Comparison of ENCODE assay signal across 1 cellular context in genomic region chr6:63516186-63516944, GRCh38.
TF ChIP-seq lines count a peak whose summit lies in the region.

No MANE protein-coding gene starts in this region.

TF ChIP-seq in HepG2, 621 proteins besides CTCF, POLR2A, EP300 and RAD21 (continued from another document and continues in another):
- TF ChIP-seq ZFP91 (CRISPR knock-in tag; IDR thresholded peaks at IDR 0.05; ENCODE audit: borderline replicate concordance) (no peak), MLLT10 (CRISPR knock-in tag; IDR thresholded peaks at IDR 0.05) (peak; percentile 68; the same call in 1 of the 2 replicates), ZFP36L1 (CRISPR knock-in tag; IDR thresholded peaks at IDR 0.05) (no peak), ZFP82 (CRISPR knock-in tag; IDR thresholded peaks at IDR 0.05; ENCODE audit: borderline replicate concordance) (0 out of 2 replicates have a peak, but pooled peaks have one; percentile 33), ZNF513 (CRISPR knock-in tag; conservative IDR thresholded peaks at IDR 0.05) (0 out of 2 replicates have a peak, but pooled peaks have one; percentile 31), SRF (IDR thresholded peaks at IDR 0.05; ENCODE audit: low read depth, low read length) (no peak), CENPBD1 (CRISPR knock-in tag; IDR thresholded peaks at IDR 0.05; ENCODE audit: borderline replicate concordance, low read depth) (no peak), KDM6A (CRISPR knock-in tag; IDR thresholded peaks at IDR 0.05; ENCODE audit: low read depth) (peak; percentile 85), MEF2D (CRISPR knock-in tag; IDR thresholded peaks at IDR 0.05) (peak; percentile 74; the same call in 1 of the 2 replicates), ARID5B (CRISPR knock-in tag; IDR thresholded peaks at IDR 0.05) (peak; percentile 99), ZNF724P (CRISPR knock-in tag; IDR thresholded peaks at IDR 0.05; ENCODE audit: borderline replicate concordance) (no peak), ONECUT2 (CRISPR knock-in tag; IDR thresholded peaks at IDR 0.05) (peak; percentile 57), ETV5 (CRISPR knock-in tag; IDR thresholded peaks at IDR 0.05; ENCODE audit: borderline replicate concordance) (peak; percentile 35; the same call in 1 of the 2 replicates), BRD4 (CRISPR knock-in tag; IDR thresholded peaks at IDR 0.05) (peak; percentile 81), NONO (IDR thresholded peaks at IDR 0.05) (no peak), NONO (CRISPR knock-in tag; conservative IDR thresholded peaks at IDR 0.05) (peak; percentile 66; the same call in 1 of the 2 replicates), HHEX (CRISPR knock-in tag; IDR thresholded peaks at IDR 0.05) (peak; percentile 75), ZNF232 (CRISPR knock-in tag; IDR thresholded peaks at IDR 0.05; ENCODE audit: borderline replicate concordance) (no peak), ZNF784 (CRISPR knock-in tag; IDR thresholded peaks at IDR 0.05; ENCODE audit: borderline replicate concordance) (no peak), NR2F2 (IDR thresholded peaks at IDR 0.05; ENCODE audit: borderline replicate concordance, low read depth) (peak; percentile 99), ZNF280D (CRISPR knock-in tag; IDR thresholded peaks at IDR 0.05) (0 out of 2 replicates have a peak, but pooled peaks have one; percentile 48), AFF4 (CRISPR knock-in tag; IDR thresholded peaks at IDR 0.05) (peak; percentile 80), ZNF546 (CRISPR knock-in tag; conservative IDR thresholded peaks at IDR 0.05) (no peak), YEATS4 (CRISPR knock-in tag; IDR thresholded peaks at IDR 0.05; ENCODE audit: borderline replicate concordance) (no peak), SP5 (CRISPR knock-in tag; IDR thresholded peaks at IDR 0.05; ENCODE audit: borderline replicate concordance, low read depth) (peak; percentile 60), ATF3 (CRISPR knock-in tag; IDR thresholded peaks at IDR 0.05) (no peak; the same call in 1 of the 2 replicates), MTA3 (CRISPR knock-in tag; IDR thresholded peaks at IDR 0.05) (no peak), JUND (CRISPR knock-in tag; IDR thresholded peaks at IDR 0.05) (no peak), ZNF687 (CRISPR knock-in tag; IDR thresholded peaks at IDR 0.05) (no peak), ZSCAN9 (CRISPR knock-in tag; IDR thresholded peaks at IDR 0.05; ENCODE audit: borderline replicate concordance) (peak; percentile 92), MED13 (CRISPR knock-in tag; IDR thresholded peaks at IDR 0.05) (peak; percentile 98), MLX (CRISPR knock-in tag; IDR thresholded peaks at IDR 0.05) (peak; percentile 47; the same call in 1 of the 2 replicates), MAFF (IDR thresholded peaks at IDR 0.05; ENCODE audit: low read depth, low read length) (peak; percentile 88), ZNF75D (CRISPR knock-in tag; IDR thresholded peaks at IDR 0.05; ENCODE audit: borderline replicate concordance) (no peak)
